Comparison of ENCODE assay signal across 8 cellular contexts in genomic region chr3:128650096-128651050, GRCh38. TPM values are rescaled to one million over a fixed set of nuclear protein-coding genes. Genes with fewer than 3 reads are reported as not detected.
DNase-seq lines count a peak whose midpoint lies in the region; ATAC-seq and TF ChIP-seq lines count a peak whose summit lies in the region.

Gene RPN1, minus strand, starts transcription at chr3:128650818. Its CDS starts 18 bp downstream, at chr3:128650800.

- no peak for TF ChIP-seq CTCF in LNCaP clone FGC (IDR thresholded peaks at IDR 0.05; ENCODE audit: control insufficient read depth, extremely low read depth, insufficient read depth)

- peak; percentile 93 for DNase-seq in EL
- DNase-seq in H4 (ENCODE audit: low spot score) = peak; percentile 95
- peak; percentile 86 for DNase-seq in LNCaP clone FGC (ENCODE audit: low read depth)
- DNase-seq in RPMI8226 = peak; percentile 96
- peak; percentile 92 for DNase-seq in activated T-helper 1 cell treated with anti-CD3 and anti-CD28 coated beads, Interleukin-2, amount 50 U/mL, for 16 hours (ENCODE audit: low read depth in 1 of 2, low spot score in 1 of 2)
- DNase-seq in fibroblast of gingiva (ENCODE audit: low read depth) = peak; percentile 94
- peak; percentile 97 for DNase-seq in naive B cell
- DNase-seq in stimulated activated effector memory CD8-positive, alpha-beta T cell treated with anti-CD3 and anti-CD28 coated beads, Interleukin-12 subunit alpha, Interleukin-12 subunit beta, amount 100 ng/mL, for 72 hours (ENCODE audit: low spot score in 2 of 2) = peak; percentile 86 to 95

- H3K9me3 Mint-ChIP-seq in naive B cell = no peaks in the 10 kb centered on the region
- H3K9me3 Mint-ChIP-seq in stimulated activated effector memory CD8-positive, alpha-beta T cell treated with anti-CD3 and anti-CD28 coated beads, Interleukin-12 subunit alpha, Interleukin-12 subunit beta, amount 100 ng/mL, for 72 hours = no peaks in the 10 kb centered on the region

- peak within 1 kb of the TSS; percentile 99 for H3K4me3 ChIP-seq in LNCaP clone FGC (ENCODE audit: low read depth, low read length)

- H3K36me3 Mint-ChIP-seq in naive B cell = no peaks in the 10 kb centered on the region
- peaks cover 58% of the 10 kb centered on the region for H3K36me3 Mint-ChIP-seq in stimulated activated effector memory CD8-positive, alpha-beta T cell treated with anti-CD3 and anti-CD28 coated beads, Interleukin-12 subunit alpha, Interleukin-12 subunit beta, amount 100 ng/mL, for 72 hours

- H3K27me3 Mint-ChIP-seq in naive B cell = no peaks in the 10 kb centered on the region

- peak within 1 kb of the TSS; percentile 84 to 97 (median 91) for H3K4me3 Mint-ChIP-seq in naive B cell
- H3K4me3 Mint-ChIP-seq in stimulated activated effector memory CD8-positive, alpha-beta T cell treated with anti-CD3 and anti-CD28 coated beads, Interleukin-12 subunit alpha, Interleukin-12 subunit beta, amount 100 ng/mL, for 72 hours = peak within 1 kb of the TSS; percentile 80

- H3K27ac Mint-ChIP-seq in naive B cell = peak within 1 kb of the TSS; percentile 85 to 98 (median 94)
- peak within 1 kb of the TSS; percentile 95 for H3K27ac Mint-ChIP-seq in stimulated activated effector memory CD8-positive, alpha-beta T cell treated with anti-CD3 and anti-CD28 coated beads, Interleukin-12 subunit alpha, Interleukin-12 subunit beta, amount 100 ng/mL, for 72 hours

- ATAC-seq in naive B cell (ENCODE audit: low read depth in 2 of 2) = peak; percentile 94
- peak; percentile 97 for ATAC-seq in stimulated activated effector memory CD8-positive, alpha-beta T cell treated with anti-CD3 and anti-CD28 coated beads, Interleukin-12 subunit alpha, Interleukin-12 subunit beta, amount 100 ng/mL, for 72 hours

- peaks cover 12 to 47% (median 28%) of the 10 kb centered on the region in 3 donors for H3K4me1 Mint-ChIP-seq in naive B cell
- H3K4me1 Mint-ChIP-seq in stimulated activated effector memory CD8-positive, alpha-beta T cell treated with anti-CD3 and anti-CD28 coated beads, Interleukin-12 subunit alpha, Interleukin-12 subunit beta, amount 100 ng/mL, for 72 hours = peaks cover 30% of the 10 kb centered on the region

RNA-seq across cellular contexts. Expression of gene RPN1, which starts in this region (rescaled TPM):
- 525 and 532 TPM in 2 replicates for total RNA-seq in H4 (2014; rRNA removed; shearing (Covaris generic))
- 100 to 1,000 TPM; 176 to 255 (median 193) TPM for polyA plus RNA-seq in naive B cell (ENCODE audit: low read depth in 6 of 6)

Comparison
In these comparisons a context has a peak if more than half of its experiments do, and no peak if none do; other contexts are left out.
1. Peak in every context shown above with its lines: DNase-seq, ATAC-seq and H3K4me3 ChIP-seq.